Comparison of ENCODE assay signal across 19 cellular contexts in the genomic region with DNA sequence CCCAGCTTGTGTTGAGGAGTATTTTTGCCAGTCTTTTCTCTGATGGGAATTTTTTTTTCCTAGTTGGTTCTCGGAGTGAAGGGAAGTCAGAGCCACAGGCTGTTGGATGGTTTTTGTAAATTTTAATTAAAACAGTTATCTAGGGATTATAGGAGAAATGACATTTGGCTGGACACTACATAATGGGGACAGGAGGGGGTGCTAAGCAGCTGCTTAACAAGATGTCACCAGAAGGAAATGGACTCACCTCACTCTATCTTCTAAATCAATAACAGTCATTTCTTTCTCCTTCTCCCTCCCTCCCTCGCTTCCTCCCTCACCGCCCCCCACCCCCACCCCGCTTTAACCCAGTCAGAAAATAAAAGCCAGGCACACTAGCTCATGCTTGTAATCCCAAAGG.
"Had no signal": no experiment of that assay in that cellular context is flagged by ENCODE, and none has a peak within 500 bp of the region (broad histone marks: within the 10 kb centered on the region; RNA-seq: fewer than 3 reads in every experiment).

No MANE protein-coding gene starts in this region.

- H3K27ac ChIP-seq: adrenal gland, sigmoid colon, spleen, testis had no signal

- ATAC-seq: activated CD4-positive, alpha-beta T cell treated with anti-CD3 and anti-CD28 coated beads for 36 hours; activated naive CD4-positive, alpha-beta T cell treated with anti-CD3 and anti-CD28 coated beads, Interleukin-2, amount 50 U/mL, for 72 hours; left cardiac atrium; naive thymus-derived CD4-positive, alpha-beta T cell; stimulated activated memory B cell treated with anti-CD40 and anti-IgM and Interleukin-4, amounts not matched to agents 10 μg/mL and 1 μg/mL and 100 μg/mL, for 72 hours; WTC11 had no signal

- H3K36me3 ChIP-seq: adrenal gland, sigmoid colon, spleen had no signal

- DNase-seq: activated CD4-positive, alpha-beta T cell treated with anti-CD3 and anti-CD28 coated beads for 36 hours; activated CD4-positive, alpha-beta T cell treated with anti-CD3 and anti-CD28 coated beads, Interleukin-2, amount 50 U/mL, for 48 hours; activated gamma-delta T cell; adrenal gland; effector CD8-positive, alpha-beta T cell; hippocampal formation; left cardiac atrium; mesendoderm; naive thymus-derived CD4-positive, alpha-beta T cell; sigmoid colon; spleen; stimulated activated CD4-positive, alpha-beta T cell treated with anti-CD3 and anti-CD28 coated beads, Interleukin-4, amount 100 ng/mL, for 4 hours; testis had no signal

- H3K4me1 ChIP-seq: adrenal gland, sigmoid colon, spleen, testis had no signal

- H3K27me3 ChIP-seq: sigmoid colon, testis had no signal

- H3K9me3 ChIP-seq: adrenal gland, sigmoid colon, spleen, testis had no signal

- FAIRE-seq: astrocyte, endothelial cell of umbilical vein, islet of Langerhans had no signal

- H3K4me3 ChIP-seq: adrenal gland, sigmoid colon, spleen, testis had no signal
